ENCODE assay signal across 18 cellular contexts in genomic region chr2:214533511-214533910, GRCh38.
"Had no signal": no experiment of that assay in that cellular context is flagged by ENCODE, and none has a peak within 500 bp of the region (broad histone marks: within the 10 kb centered on the region; RNA-seq: fewer than 3 reads in every experiment).

No MANE protein-coding gene starts in this region.

- H3K36me3 Mint-ChIP-seq: immature natural killer cell; memory B cell; natural killer cell treated with Interleukin-12 subunit alpha and Interleukin-12 subunit beta and Interleukin-15 and Interleukin-18, amount 100 ng/mL, for 72 hours had no signal

- H3K27ac ChIP-seq: esophagus muscularis mucosa, thyroid gland had no signal

- H3K9me3 ChIP-seq: esophagus muscularis mucosa, thyroid gland had no signal

- H3K4me3 Mint-ChIP-seq: activated CD4-positive, alpha-beta T cell treated with anti-CD3 and anti-CD28 coated beads, Interleukin-2, amount 10 ng/mL, durations not matched to agents 24 days and 14 days; activated CD8-positive, alpha-beta T cell treated with anti-CD3 and anti-CD28 coated beads for 36 hours; activated T-helper 17 cell treated with anti-CD3 and anti-CD28 coated beads, Interleukin-2, amount 50 U/mL, for 72 hours; immature natural killer cell; memory B cell; natural killer cell treated with Interleukin-12 subunit alpha and Interleukin-12 subunit beta and Interleukin-15 and Interleukin-18, amount 100 ng/mL, for 72 hours; T-helper 1 cell treated with Interleukin-12 subunit alpha and Interleukin-12 subunit beta and Interleukin-4 antibody, amounts not matched to agents 30 μg/mL and 1 μg/mL, for 36 hours had no signal

- DNase-seq: activated CD4-positive, alpha-beta T cell treated with anti-CD3 and anti-CD28 coated beads, Interleukin-2, amount 10 ng/mL, durations not matched to agents 24 days and 14 days; activated CD8-positive, alpha-beta T cell treated with anti-CD3 and anti-CD28 coated beads for 36 hours; activated naive CD4-positive, alpha-beta T cell treated with Interleukin-2 at 50 U/mL for 16 hours; activated T-cell treated with anti-CD3 and anti-CD28 coated beads, Interleukin-2, amount 50 U/mL, for 1 hour; anterior cingulate cortex; cerebellar nuclear complex; dermis blood vessel endothelial cell; effector memory CD4-positive, alpha-beta T cell; immature natural killer cell; kidney glomerular epithelial cell; stimulated activated CD8-positive, alpha-beta memory T cell treated with anti-CD3 and anti-CD28 coated beads, Interleukin-4, amount 100 ng/mL, for 48 hours; stimulated activated naive CD4-positive, alpha-beta T cell treated with Interleukin-2 at 50 U/mL for 16 hours; thyroid gland had no signal

- ATAC-seq: activated CD8-positive, alpha-beta T cell treated with anti-CD3 and anti-CD28 coated beads for 36 hours; activated T-helper 17 cell treated with anti-CD3 and anti-CD28 coated beads, Interleukin-2, amount 50 U/mL, for 72 hours; natural killer cell treated with Interleukin-12 subunit alpha and Interleukin-12 subunit beta and Interleukin-15 and Interleukin-18, amount 100 ng/mL, for 72 hours had no signal

- H3K36me3 ChIP-seq: esophagus muscularis mucosa, thyroid gland had no signal

- H3K4me3 ChIP-seq: esophagus muscularis mucosa, thyroid gland had no signal

- H3K9me3 Mint-ChIP-seq: activated CD4-positive, alpha-beta T cell treated with anti-CD3 and anti-CD28 coated beads, Interleukin-2, amount 10 ng/mL, durations not matched to agents 24 days and 14 days; activated CD8-positive, alpha-beta T cell treated with anti-CD3 and anti-CD28 coated beads for 36 hours; activated T-helper 17 cell treated with anti-CD3 and anti-CD28 coated beads, Interleukin-2, amount 50 U/mL, for 72 hours; memory B cell; T-helper 1 cell treated with Interleukin-12 subunit alpha and Interleukin-12 subunit beta and Interleukin-4 antibody, amounts not matched to agents 30 μg/mL and 1 μg/mL, for 36 hours had no signal

- H3K27me3 ChIP-seq: esophagus muscularis mucosa, thyroid gland had no signal

- H3K4me1 Mint-ChIP-seq: activated CD4-positive, alpha-beta T cell treated with anti-CD3 and anti-CD28 coated beads, Interleukin-2, amount 10 ng/mL, durations not matched to agents 24 days and 14 days; activated T-helper 17 cell treated with anti-CD3 and anti-CD28 coated beads, Interleukin-2, amount 50 U/mL, for 72 hours; immature natural killer cell; memory B cell had no signal

- H3K4me1 ChIP-seq: esophagus muscularis mucosa had no signal

- H3K27ac Mint-ChIP-seq: activated CD4-positive, alpha-beta T cell treated with anti-CD3 and anti-CD28 coated beads, Interleukin-2, amount 10 ng/mL, durations not matched to agents 24 days and 14 days; activated CD8-positive, alpha-beta T cell treated with anti-CD3 and anti-CD28 coated beads for 36 hours; activated T-helper 17 cell treated with anti-CD3 and anti-CD28 coated beads, Interleukin-2, amount 50 U/mL, for 72 hours; immature natural killer cell; memory B cell; natural killer cell treated with Interleukin-12 subunit alpha and Interleukin-12 subunit beta and Interleukin-15 and Interleukin-18, amount 100 ng/mL, for 72 hours; T-helper 1 cell treated with Interleukin-12 subunit alpha and Interleukin-12 subunit beta and Interleukin-4 antibody, amounts not matched to agents 30 μg/mL and 1 μg/mL, for 36 hours had no signal

- H3K27me3 Mint-ChIP-seq: activated CD4-positive, alpha-beta T cell treated with anti-CD3 and anti-CD28 coated beads, Interleukin-2, amount 10 ng/mL, durations not matched to agents 24 days and 14 days; memory B cell; natural killer cell treated with Interleukin-12 subunit alpha and Interleukin-12 subunit beta and Interleukin-15 and Interleukin-18, amount 100 ng/mL, for 72 hours had no signal
